ENCODE assay signal across 20 cellular contexts in genomic region chrX:110034036-110034435, GRCh38. TPM values are rescaled to one million over a fixed set of nuclear protein-coding genes. Genes with fewer than 3 reads are reported as not detected.
A peak's percentile ranks its signal among the peaks of the same experiment; 100 is the strongest.
DNase-seq lines count a peak whose midpoint lies in the region; ATAC-seq and TF ChIP-seq lines count a peak whose summit lies in the region.
"Had no signal": no experiment of that assay in that cellular context is flagged by ENCODE, and none has a peak within 500 bp of the region (broad histone marks: within the 10 kb centered on the region; RNA-seq: fewer than 3 reads in every experiment).

No MANE protein-coding gene starts in this region.

- TF ChIP-seq CTCF in left ventricle myocardium inferior (IDR thresholded peaks at IDR 0.05; ENCODE audit: borderline replicate concordance) (no peak), psoas muscle (IDR thresholded peaks at IDR 0.05) (no peak), upper lobe of right lung (IDR thresholded peaks at IDR 0.05) (no peak)

- ATAC-seq in Right ventricle myocardium superior (ENCODE audit: poor library complexity): no peak
- peak in 1 of 4 donors; percentile 51 for ATAC-seq in psoas muscle
- ATAC-seq in upper lobe of right lung: peak; percentile 47
- ATAC-seq in GM21717 (IDR thresholded peaks at IDR 0.05; ENCODE audit: unreplicated experiment): no peak
- no peak for ATAC-seq in HG03139 (IDR thresholded peaks at IDR 0.05; ENCODE audit: unreplicated experiment)
- ATAC-seq: GM12878, GM23338 had no signal

- H3K4me3 ChIP-seq in left ventricle myocardium inferior (no peak overlapping the region), psoas muscle (no peak overlapping the region), upper lobe of right lung (no peak overlapping the region)
- H3K4me3 ChIP-seq: GM12878, GM23338 had no signal

- no peaks in the 10 kb centered on the region for H3K36me3 ChIP-seq in left ventricle myocardium inferior
- H3K36me3 ChIP-seq in psoas muscle (ENCODE audit: insufficient read depth in 1 of 2, low read depth in 1 of 2): no peaks in the 10 kb centered on the region
- H3K36me3 ChIP-seq in upper lobe of right lung: no peaks in the 10 kb centered on the region
- H3K36me3 ChIP-seq: BE2C had no signal

- H3K27me3 ChIP-seq in left ventricle myocardium inferior (ENCODE audit: low read depth): no peaks in the 10 kb centered on the region
- no peaks in the 10 kb centered on the region for H3K27me3 ChIP-seq in psoas muscle (ENCODE audit: insufficient read depth in 3 of 3, low read length in 2 of 3)
- H3K27me3 ChIP-seq in upper lobe of right lung: no peaks in the 10 kb centered on the region
- H3K27me3 ChIP-seq: BE2C had no signal

- 41 to 82% (median 75%) methylated on average over 2 of the region's 2 CpGs for WGBS in psoas muscle, 3 donors

- H3K27ac ChIP-seq in left ventricle myocardium inferior (replicated peaks) (peak overlapping the region; percentile 19), psoas muscle (peak overlapping the region; percentile 25), upper lobe of right lung (no peak overlapping the region)

- intact Hi-C loops in left ventricle myocardium inferior (cut with micrococcal nuclease): no loop called here
- intact Hi-C loops in Right ventricle myocardium superior (cut with DNase I): no loop called here
- intact Hi-C loops in psoas muscle (cut with DNase I): no loop called here
- intact Hi-C loops in upper lobe of right lung (cut with DNase I): no loop called here

- H3K9me3 ChIP-seq in left ventricle myocardium inferior (replicated peaks) (no peaks in the 10 kb centered on the region), psoas muscle (no peaks in the 10 kb centered on the region), upper lobe of right lung (no peaks in the 10 kb centered on the region)
- H3K9me3 ChIP-seq: BE2C had no signal

- DNase-seq in left ventricle myocardium inferior: no peak
- no peak for DNase-seq in Right ventricle myocardium superior
- DNase-seq in fibroblast of peridontal ligament (ENCODE audit: extremely low read depth): peak; percentile 24
- DNase-seq in psoas muscle: no peak
- DNase-seq in upper lobe of right lung: no peak
- no peak for DNase-seq in HT-29 (ENCODE audit: low spot score)
- DNase-seq: ACHN; BE2C; C1 segment of cervical spinal cord; CD4-positive, CD25-positive, alpha-beta regulatory T cell; CD8-positive, alpha-beta memory T cell; COR-L47; DMS 273 treated with DMSO at 0.1 percent for 48 hours; DND-41; EL; HCEC 1CT had no signal

- peaks cover 30% of the 10 kb centered on the region for H3K4me1 ChIP-seq in left ventricle myocardium inferior
- H3K4me1 ChIP-seq in psoas muscle: peaks cover 7% of the 10 kb centered on the region
- H3K4me1 ChIP-seq in upper lobe of right lung: no peaks in the 10 kb centered on the region
- H3K4me1 ChIP-seq: BE2C had no signal

RNA-seq across cellular contexts. Expression of gene TMEM164, which starts 31.1 kb away (rescaled TPM):
- total RNA-seq in left ventricle myocardium inferior (48.3 TPM), Right ventricle myocardium superior (47.1 TPM), psoas muscle (10 to 100 TPM; 27.0 to 42.4 (median 38.4) TPM), upper lobe of right lung (84.6 TPM)
- polyA plus RNA-seq in psoas muscle: 10 to 100 TPM; 14.5 to 31.7 (median 23.1) TPM
- total RNA-seq in HT-29 (2014; rRNA removed; shearing (Covaris generic)): 20.5 and 24.7 TPM in 2 replicates
